1 cellular context compared by ENCODE assay signal in genomic region chr2:37355735-37356134, GRCh38.
A peak's percentile ranks its signal among the peaks of the same experiment; 100 is the strongest.
TF ChIP-seq lines count a peak whose summit lies in the region.

No MANE protein-coding gene starts in this region.

TF ChIP-seq in K562, 482 proteins besides CTCF, POLR2A, EP300 and RAD21:
- TF ChIP-seq ELF4 (CRISPR knock-in tag; IDR thresholded peaks at IDR 0.05): no peak
- no peak for TF ChIP-seq STAT5A (IDR thresholded peaks at IDR 0.05; ENCODE audit: borderline replicate concordance, low read length)
- TF ChIP-seq CBX8 (IDR thresholded peaks at IDR 0.05; ENCODE audit: borderline replicate concordance, extremely low read depth, low read depth, low read length, poor library complexity, severe bottlenecking): peak; percentile 9
- TF ChIP-seq ZC3H4 (CRISPR knock-in tag; IDR thresholded peaks at IDR 0.05; ENCODE audit: borderline replicate concordance): no peak
- TF ChIP-seq ZNF717 (CRISPR knock-in tag; IDR thresholded peaks at IDR 0.05): no peak
- TF ChIP-seq MGA (IDR thresholded peaks at IDR 0.05): no peak
- TF ChIP-seq TRIM25 (IDR thresholded peaks at IDR 0.05; ENCODE audit: borderline replicate concordance): no peak
- TF ChIP-seq SAFB2 (IDR thresholded peaks at IDR 0.05; ENCODE audit: borderline replicate concordance, low read depth, low read length, severe bottlenecking): no peak
